10 cellular contexts compared by ENCODE assay signal in the genomic region with DNA sequence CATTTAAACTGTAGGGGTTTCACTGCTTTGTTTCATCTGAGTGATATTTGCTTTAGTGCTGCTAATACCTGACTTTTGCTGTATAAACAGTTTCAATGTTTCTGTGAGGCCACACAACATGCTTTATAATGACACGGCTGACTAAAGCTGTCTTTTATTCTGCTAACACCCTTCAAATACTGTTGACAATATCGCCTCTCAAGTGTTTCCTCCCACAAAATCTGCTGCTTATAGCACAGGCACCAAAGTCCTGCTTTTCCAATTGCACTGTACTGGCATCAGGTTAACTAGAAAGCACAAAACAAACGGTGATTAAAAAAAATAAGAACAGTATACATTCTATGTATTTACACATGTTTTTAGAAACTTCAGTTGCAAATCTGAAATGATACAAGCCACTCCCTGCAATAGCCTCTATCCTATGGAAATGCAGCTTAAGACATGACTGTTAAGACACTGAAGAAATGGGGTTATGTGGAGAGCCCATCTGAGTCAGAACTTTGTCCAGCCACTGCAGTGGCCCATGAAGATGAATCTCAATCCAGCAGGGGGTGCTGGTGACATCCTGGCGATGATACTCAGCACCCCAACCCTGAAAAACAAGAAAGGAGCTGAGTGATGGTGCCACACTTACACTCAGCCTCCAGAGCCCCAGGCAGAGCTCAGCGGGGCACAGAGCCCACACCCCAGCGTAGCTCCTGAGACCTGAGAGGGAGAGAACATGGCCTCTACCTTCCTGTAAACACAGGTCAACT. TPM values are rescaled to one million over a fixed set of nuclear protein-coding genes. Genes with fewer than 3 reads are reported as not detected.
DNase-seq lines count a peak whose midpoint lies in the region; ATAC-seq and TF ChIP-seq lines count a peak whose summit lies in the region.
"Had no signal": no experiment of that assay in that cellular context is flagged by ENCODE, and none has a peak within 500 bp of the region (broad histone marks: within the 10 kb centered on the region; RNA-seq: fewer than 3 reads in every experiment).

No MANE protein-coding gene starts in this region.

- intact Hi-C loops in IMR-90 (cut with micrococcal nuclease) = no loop called here

- POLR2A ChIA-PET in IMR-90 (lab: Charles Lee; ENCODE audit: unreplicated experiment) = no interaction called here

- no peak overlapping the region for H3K27ac ChIP-seq in IMR-90 (ENCODE audit: insufficient read depth, low read length)

- no peak overlapping the region for H3K4me3 ChIP-seq in IMR-90 (ENCODE audit: insufficient read depth, low read depth, low read length)
- no peak overlapping the region for H3K4me3 ChIP-seq in astrocyte of the spinal cord (ENCODE audit: low read depth, low read length)
- H3K4me3 ChIP-seq in retinal pigment epithelial cell (ENCODE audit: low read length) = no peak overlapping the region

- H2BK5ac ChIP-seq in IMR-90 (ENCODE audit: low read depth, low read length, poor library complexity, severe bottlenecking) = no peak overlapping the region

- no peak overlapping the region for H3K56ac ChIP-seq in IMR-90 (ENCODE audit: extremely low read depth, insufficient read depth, low read length)

- peak; percentile 27 for TF ChIP-seq CTCF in IMR-90 (conservative IDR thresholded peaks at IDR 0.05; ENCODE audit: low read depth, low read length)
- peak; percentile 21 for TF ChIP-seq CTCF in astrocyte of the spinal cord (IDR thresholded peaks at IDR 0.05; ENCODE audit: low read depth, low read length)
- TF ChIP-seq CTCF in retinal pigment epithelial cell (conservative IDR thresholded peaks at IDR 0.05; ENCODE audit: low read depth, low read length) = peak; percentile 18

- no peaks in the 10 kb centered on the region for H3K4me1 ChIP-seq in IMR-90 (ENCODE audit: control insufficient read depth, insufficient read depth, low read length)

- dilution Hi-C loops in IMR-90 (cut with HindIII; ENCODE audit: low sequenced_read_pairs, unreplicated experiment) = no loop called here

- no peaks in the 10 kb centered on the region for H3K9me1 ChIP-seq in IMR-90 (ENCODE audit: insufficient read depth, low read length)

- BruUV-seq in IMR-90 (replicated peaks; lab: Mats Ljungman, UMichigan) = no TSS peak

- no peaks in the 10 kb centered on the region for H3K9me3 ChIP-seq in IMR-90 (ENCODE audit: control insufficient read depth, insufficient read depth, low read length)

- peak; percentile 79 for ATAC-seq in IMR-90 (ENCODE audit: low read depth)

- H3K27me3 ChIP-seq in IMR-90 (ENCODE audit: control insufficient read depth, insufficient read depth, low read length) = no peaks in the 10 kb centered on the region

- no peak overlapping the region for H4K8ac ChIP-seq in IMR-90 (ENCODE audit: low read depth in 2 of 2, low read length in 2 of 2)

- no peak overlapping the region for H3K9ac ChIP-seq in IMR-90 (ENCODE audit: low read depth, low read length)

- no peak overlapping the region for H2AK5ac ChIP-seq in IMR-90 (ENCODE audit: low read depth, low read length)

- H2BK15ac ChIP-seq in IMR-90 (ENCODE audit: low read depth, low read length) = no peak overlapping the region

- no peaks in the 10 kb centered on the region; the same call in 1 of the 2 replicates for H4K20me1 ChIP-seq in IMR-90 (ENCODE audit: insufficient read depth, low read length)

- in situ Hi-C loops in IMR-90 (cut with MboI; ENCODE audit: low sequenced_read_pairs) = loop anchor here (25.0 kb wide), 1 partner anchor 764 kb away; no protein-coding TSS in a partner anchor
- in situ Hi-C loops in astrocyte of the spinal cord (cut with HindIII; ENCODE audit: low sequenced_read_pairs) = no loop called here

- H4K5ac ChIP-seq in IMR-90 (ENCODE audit: low read depth, low read length) = no peak overlapping the region

- H3K14ac ChIP-seq in IMR-90 (replicated peaks; ENCODE audit: low read depth, low read length) = no peak overlapping the region

- H2BK120ac ChIP-seq in IMR-90 (ENCODE audit: low read depth, low read length) = no peak overlapping the region

- no peak overlapping the region for H2AK9ac ChIP-seq in IMR-90 (replicated peaks; ENCODE audit: low read depth, low read length, poor library complexity)

- H3K18ac ChIP-seq in IMR-90 (ENCODE audit: low read depth, low read length) = no peak overlapping the region

- no peak overlapping the region for H4K91ac ChIP-seq in IMR-90 (ENCODE audit: insufficient read depth, low read depth, low read length)

- TF ChIP-seq RAD21 in IMR-90 (IDR thresholded peaks at IDR 0.05; ENCODE audit: low read length) = no peak

- H2AFZ ChIP-seq in IMR-90 (replicated peaks; ENCODE audit: low read length, poor library complexity) = no peak overlapping the region

- CTCF ChIA-PET in IMR-90 (lab: Yijun Ruan, JAX) = interaction anchor here (0.6 to 1.2 kb wide), 5 partner anchors 10 to 113 kb away, joined by 3 to 4 read pairs (median 3); no protein-coding TSS in a partner anchor

- H3K4ac ChIP-seq in IMR-90 (ENCODE audit: low read depth, low read length) = no peak overlapping the region

- H3K23ac ChIP-seq in IMR-90 (ENCODE audit: low read depth, low read length) = no peak overlapping the region

- H3K79me1 ChIP-seq in IMR-90 (ENCODE audit: low read depth in 1 of 2, low read length in 2 of 2) = 0 out of 4 replicates have a peak, but pooled peaks cover 0 to 2% of the 10 kb centered on the region in 2 experiments

- 50% methylated on average over 4 of the region's 6 CpGs; no CpG with 5 or more reads in 1 of the 2 experiments for WGBS in IMR-90 (ENCODE audit: extremely low coverage in 2 of 2, insufficient read length in 1 of 2), 2 experiments

- no peak overlapping the region for H3K4me2 ChIP-seq in IMR-90 (ENCODE audit: low read depth, low read length)

- peak; percentile 31 for DNase-seq in activated CD4-positive, alpha-beta T cell treated with anti-CD3 and anti-CD28 coated beads for 48 hours
- DNase-seq in activated CD4-positive, alpha-beta T cell treated with anti-CD3 and anti-CD28 coated beads, Interleukin-2, amount 50 U/mL, for 1 hour = no peak
- DNase-seq in IMR-90 (peak; percentile 19), astrocyte of the spinal cord (ENCODE audit: low read depth, low spot score) (no peak), retinal pigment epithelial cell (ENCODE audit: low read depth) (no peak), Ammon's horn (ENCODE audit: low spot score) (no peak), HPDE6-E6E7 (ENCODE audit: extremely low spot score) (no peak)
- no peak for DNase-seq in stimulated activated naive CD4-positive, alpha-beta T cell treated with Interleukin-2 at 50 U/mL for 16 hours (lab: John Stamatoyannopoulos, UW)
- DNase-seq: COR-L47, SW 1271 had no signal

- peaks cover 17% of the 10 kb centered on the region for H3K36me3 ChIP-seq in IMR-90 (ENCODE audit: control insufficient read depth, insufficient read depth, low read length)

- no peak for TF ChIP-seq POLR2A in IMR-90 (IDR thresholded peaks at IDR 0.05; ENCODE audit: low read depth, low read length)

- H2BK20ac ChIP-seq in IMR-90 (ENCODE audit: low read depth, low read length) = no peak overlapping the region

TF ChIP-seq in IMR-90, 13 proteins besides CTCF, POLR2A, EP300 and RAD21:
- TF ChIP-seq CHD1 (IDR thresholded peaks at IDR 0.05; ENCODE audit: low read depth, low read length) (no peak), BHLHE40 (IDR thresholded peaks at IDR 0.05; ENCODE audit: low read depth, low read length) (no peak), MAZ (IDR thresholded peaks at IDR 0.05; ENCODE audit: borderline replicate concordance, low read depth, low read length) (no peak)

RNA-seq across cellular contexts. Expression of a gene that starts 29.4 kb away (rescaled TPM):
- total RNA-seq in IMR-90 (2012; rRNA removed) = 0.54 and 0.83 TPM in 2 replicates
- polyA plus RNA-seq in IMR-90 (2012; rRNA removed) = 2.2 and 2.7 TPM in 2 replicates
- polyA plus RNA-seq in IMR-90 (2012; cell fraction: cytosol; rRNA removed) = 1.1 and 1.5 TPM in 2 replicates
- 2.0 and 5.4 TPM in 2 replicates for polyA plus RNA-seq in IMR-90 (2012; cell fraction: nucleus; rRNA removed; ENCODE audit: low replicate concordance)

Comparison
In these comparisons a context has a peak if more than half of its experiments do, and no peak if none do; other contexts are left out.
1. DNase-seq: peak in activated CD4-positive, alpha-beta T cell treated with anti-CD3 and anti-CD28 coated beads for 48 hours (single experiment) and IMR-90 (single experiment); none in activated CD4-positive, alpha-beta T cell treated with anti-CD3 and anti-CD28 coated beads, Interleukin-2, amount 50 U/mL, for 1 hour (single experiment), astrocyte of the spinal cord (single experiment), retinal pigment epithelial cell (single experiment), Ammon's horn (single experiment), stimulated activated naive CD4-positive, alpha-beta T cell treated with Interleukin-2 at 50 U/mL for 16 hours (single experiment) and HPDE6-E6E7 (single experiment).
2. Peak in every context shown above with its lines, with median percentiles within 50 percentile points of each other: CTCF ChIP-seq.